19 cellular contexts compared by ENCODE assay signal in genomic region chr10:118621304-118621942, GRCh38. TPM values are rescaled to one million over a fixed set of nuclear protein-coding genes. Genes with fewer than 3 reads are reported as not detected.
DNase-seq lines count a peak whose midpoint lies in the region; ATAC-seq and FAIRE-seq lines count a peak whose summit lies in the region.
"Had no signal": no experiment of that assay in that cellular context is flagged by ENCODE, and none has a peak within 500 bp of the region (broad histone marks: within the 10 kb centered on the region; RNA-seq: fewer than 3 reads in every experiment).

No MANE protein-coding gene starts in this region.

- no peak overlapping the region for H3K27ac ChIP-seq in CD8-positive, alpha-beta memory T cell (ENCODE audit: low read depth, low read length)
- H3K27ac ChIP-seq: left lung, stomach had no signal

- peak; percentile 45 to 82 for ATAC-seq in activated T-cell treated with anti-CD3 and anti-CD28 coated beads, Interleukin-2, amount 50 U/mL, for 72 hours (replicated peaks in 1 of 2)
- ATAC-seq: left lung had no signal

- DNase-seq in CD8-positive, alpha-beta memory T cell: peak in 1 of 5 donors; percentile 43
- peak; percentile 82 for DNase-seq in NCI-H1436 (lab: John Stamatoyannopoulos, UW)
- DNase-seq in activated T-cell treated with anti-CD3 and anti-CD28 coated beads, Interleukin-2, amount 50 U/mL, for 72 hours: peak; percentile 10 to 21
- DNase-seq in stimulated activated CD4-positive, alpha-beta T cell treated with anti-CD3 and anti-CD28 coated beads, Interleukin-15, amount 100 ng/mL, for 24 hours: peak; percentile 38
- DNase-seq in NCI-H524 treated with DMSO at 0.1 percent for 48 hours (lab: John Stamatoyannopoulos, UW): no peak
- no peak for DNase-seq in urothelium cell line (ENCODE audit: low spot score)
- no peak for DNase-seq in immature natural killer cell
- DNase-seq in T-helper 1 cell: no peak
- DNase-seq: activated CD8-positive, alpha-beta memory T cell treated with anti-CD3 and anti-CD28 coated beads for 24 hours; Caco-2; effector memory CD4-positive, alpha-beta T cell; left lung; NCI-H1105 treated with DMSO at 0.1 percent for 48 hours; stomach; SW 1271 had no signal

- H3K27me3 ChIP-seq in CD8-positive, alpha-beta memory T cell (ENCODE audit: insufficient read depth, low read length, poor library complexity, severe bottlenecking): no peaks in the 10 kb centered on the region
- H3K27me3 ChIP-seq: left lung had no signal

- no peak for FAIRE-seq in urothelium cell line (lab: Jason Lieb, UNC)
- FAIRE-seq: GM19239, H1, HTR-8/SVneo had no signal

- H3K36me3 ChIP-seq in CD8-positive, alpha-beta memory T cell (ENCODE audit: insufficient read depth, low read length): no peaks in the 10 kb centered on the region
- H3K36me3 ChIP-seq: left lung, stomach had no signal

- peaks cover 7 to 18% (median 8%) of the 10 kb centered on the region in 3 donors for H3K4me1 Mint-ChIP-seq in CD8-positive, alpha-beta memory T cell
- H3K4me1 Mint-ChIP-seq in activated T-cell treated with anti-CD3 and anti-CD28 coated beads, Interleukin-2, amount 50 U/mL, for 72 hours (ENCODE audit: low read depth): peaks cover 12% of the 10 kb centered on the region
- no peaks in the 10 kb centered on the region for H3K4me1 Mint-ChIP-seq in immature natural killer cell

- CTCF ChIA-PET in CD8-positive, alpha-beta memory T cell (lab: Charles Lee): no interaction called here

- H3K27me3 Mint-ChIP-seq in CD8-positive, alpha-beta memory T cell: peaks cover 26 to 44% of the 10 kb centered on the region in 2 donors
- no peaks in the 10 kb centered on the region for H3K27me3 Mint-ChIP-seq in activated T-cell treated with anti-CD3 and anti-CD28 coated beads, Interleukin-2, amount 50 U/mL, for 72 hours (ENCODE audit: low read depth)
- H3K27me3 Mint-ChIP-seq in immature natural killer cell (ENCODE audit: low read depth in 3 of 3): peaks cover 2 to 20% (median 4%) of the 10 kb centered on the region in 3 donors

- peak overlapping the region; percentile 1 for H3K4me3 ChIP-seq in CD8-positive, alpha-beta memory T cell (ENCODE audit: low read length)
- H3K4me3 ChIP-seq: left lung, smooth muscle cell, stomach had no signal

- peak overlapping the region in 2 of 8 donors; percentile 5 to 7 for H3K27ac Mint-ChIP-seq in CD8-positive, alpha-beta memory T cell
- peak overlapping the region; percentile 13 for H3K27ac Mint-ChIP-seq in activated T-cell treated with anti-CD3 and anti-CD28 coated beads, Interleukin-2, amount 50 U/mL, for 72 hours
- no peak overlapping the region for H3K27ac Mint-ChIP-seq in immature natural killer cell

- no peaks in the 10 kb centered on the region for H3K9me3 Mint-ChIP-seq in CD8-positive, alpha-beta memory T cell
- H3K9me3 Mint-ChIP-seq in activated T-cell treated with anti-CD3 and anti-CD28 coated beads, Interleukin-2, amount 50 U/mL, for 72 hours: no peaks in the 10 kb centered on the region
- H3K9me3 Mint-ChIP-seq in immature natural killer cell: no peaks in the 10 kb centered on the region

- peak overlapping the region in 2 of 7 donors; percentile 2 to 36 for H3K4me3 Mint-ChIP-seq in CD8-positive, alpha-beta memory T cell
- peak overlapping the region in 1 of 2 donors; percentile 42 for H3K4me3 Mint-ChIP-seq in activated T-cell treated with anti-CD3 and anti-CD28 coated beads, Interleukin-2, amount 50 U/mL, for 72 hours
- no peak overlapping the region for H3K4me3 Mint-ChIP-seq in immature natural killer cell

- H3K9me3 ChIP-seq in CD8-positive, alpha-beta memory T cell (ENCODE audit: low read length): no peaks in the 10 kb centered on the region
- H3K9me3 ChIP-seq: Caco-2, left lung, stomach had no signal

- no peaks in the 10 kb centered on the region for H3K36me3 Mint-ChIP-seq in CD8-positive, alpha-beta memory T cell
- no peaks in the 10 kb centered on the region for H3K36me3 Mint-ChIP-seq in activated T-cell treated with anti-CD3 and anti-CD28 coated beads, Interleukin-2, amount 50 U/mL, for 72 hours (ENCODE audit: insufficient read depth in 2 of 2)
- H3K36me3 Mint-ChIP-seq in immature natural killer cell: no peaks in the 10 kb centered on the region

- peaks cover 13% of the 10 kb centered on the region for H3K4me1 ChIP-seq in CD8-positive, alpha-beta memory T cell (ENCODE audit: insufficient read depth, low read length)
- H3K4me1 ChIP-seq: Caco-2, left lung had no signal

- POLR2A ChIA-PET in CD8-positive, alpha-beta memory T cell (lab: Charles Lee): no interaction called here

RNA-seq across cellular contexts. Expression of gene PRLHR, which starts 26.0 kb away (rescaled TPM):
- total RNA-seq in CD8-positive, alpha-beta memory T cell: not detected
- not detected for polyA plus RNA-seq in CD8-positive, alpha-beta memory T cell
- total RNA-seq in activated T-cell treated with anti-CD3 and anti-CD28 coated beads, Interleukin-2, amount 50 U/mL, for 72 hours: not detected
- not detected for polyA plus RNA-seq in immature natural killer cell
- total RNA-seq: Caco-2, H1, left lung, smooth muscle cell had no signal
- polyA plus RNA-seq: H1, smooth muscle cell had no signal

Comparison
In these comparisons a context has a peak if more than half of its experiments do, and no peak if none do; other contexts are left out.
1. DNase-seq: peak in NCI-H1436 (single experiment), activated T-cell treated with anti-CD3 and anti-CD28 coated beads, Interleukin-2, amount 50 U/mL, for 72 hours (2 of 2) and stimulated activated CD4-positive, alpha-beta T cell treated with anti-CD3 and anti-CD28 coated beads, Interleukin-15, amount 100 ng/mL, for 24 hours (single experiment); none in NCI-H524 treated with DMSO at 0.1 percent for 48 hours (single experiment), urothelium cell line (single experiment), immature natural killer cell (0 of 3) and T-helper 1 cell (0 of 5).